ENCODE assay signal across 8 cellular contexts in genomic region chr10:29658984-29659769, GRCh38. TPM values are rescaled to one million over a fixed set of nuclear protein-coding genes. Genes with fewer than 3 reads are reported as not detected.
DNase-seq lines count a peak whose midpoint lies in the region; ATAC-seq and TF ChIP-seq lines count a peak whose summit lies in the region.

No MANE protein-coding gene starts in this region.

- peak; percentile 98 for ATAC-seq in HG02973 (IDR thresholded peaks at IDR 0.05; ENCODE audit: unreplicated experiment)
- peak; percentile 71 to 96 for ATAC-seq in left cardiac atrium

- no peaks in the 10 kb centered on the region for H3K9me3 ChIP-seq in smooth muscle cell (replicated peaks; ENCODE audit: low read depth)

- H2AFZ ChIP-seq in smooth muscle cell (ENCODE audit: low read depth): no peak overlapping the region

- H3K4me1 ChIP-seq in smooth muscle cell (ENCODE audit: low read depth): peaks cover 8% of the 10 kb centered on the region

- peak overlapping the region; percentile 98 for H3K27ac ChIP-seq in smooth muscle cell (ENCODE audit: low read depth)

- H3K4me2 ChIP-seq in smooth muscle cell: peak overlapping the region; percentile 73

- peak overlapping the region; percentile 0 for H3K4me3 ChIP-seq in smooth muscle cell

- DNase-seq in NCI-H510A treated with DMSO at 0.1 percent for 48 hours (lab: John Stamatoyannopoulos, UW): peak; percentile 4
- DNase-seq in NCI-H510A (lab: John Stamatoyannopoulos, UW): no peak
- peak; percentile 36 for DNase-seq in OCI-M1 (lab: John Stamatoyannopoulos, UW)
- DNase-seq in activated gamma-delta T cell treated with anti-CD3 and anti-CD28 coated beads, Interleukin-2, amount 50 U/mL, for 16 hours (ENCODE audit: low read depth): peak; percentile 57
- DNase-seq in left cardiac atrium: peak; percentile 62
- peak; percentile 30 for DNase-seq in smooth muscle cell (lab: John Stamatoyannopoulos, UW; ENCODE audit: unreplicated experiment)
- DNase-seq in nucleus accumbens (lab: John Stamatoyannopoulos, UW): no peak

- 9% methylated on average over 9 of the region's 9 CpGs for WGBS in smooth muscle cell (ENCODE audit: low lambda C conversion rate)

- H3F3A ChIP-seq in smooth muscle cell (ENCODE audit: low read depth): peaks cover 26% of the 10 kb centered on the region

- H3K9ac ChIP-seq in smooth muscle cell (ENCODE audit: low read depth): peak overlapping the region; percentile 88

- H3K79me2 ChIP-seq in smooth muscle cell (ENCODE audit: low read depth): peaks cover 8% of the 10 kb centered on the region

- intact Hi-C loops in left cardiac atrium (cut with DNase I): no loop called here

- TF ChIP-seq CTCF in smooth muscle cell (IDR thresholded peaks at IDR 0.05; ENCODE audit: borderline replicate concordance, insufficient read depth, poor library complexity, severe bottlenecking): peak; percentile 26

- H3K36me3 ChIP-seq in smooth muscle cell (ENCODE audit: low read depth): no peaks in the 10 kb centered on the region

- H4K20me1 ChIP-seq in smooth muscle cell (ENCODE audit: low read depth): no peaks in the 10 kb centered on the region

- H3K27me3 ChIP-seq in smooth muscle cell (ENCODE audit: low read depth): no peaks in the 10 kb centered on the region

RNA-seq across cellular contexts. Expression of gene SVIL, which starts 24.4 kb away (rescaled TPM):
- total RNA-seq in left cardiac atrium: 100 to 1,000 TPM; 203 to 250 TPM
- total RNA-seq in smooth muscle cell: 28.5 and 32.5 TPM in 2 replicates
- 33.0 and 59.4 TPM in 2 replicates for polyA plus RNA-seq in smooth muscle cell

Comparison
In these comparisons a context has a peak if more than half of its experiments do, and no peak if none do; other contexts are left out.
1. DNase-seq: peak in NCI-H510A treated with DMSO at 0.1 percent for 48 hours (single experiment), OCI-M1 (single experiment), activated gamma-delta T cell treated with anti-CD3 and anti-CD28 coated beads, Interleukin-2, amount 50 U/mL, for 16 hours (single experiment), left cardiac atrium (single experiment) and smooth muscle cell (single experiment); none in NCI-H510A (single experiment) and nucleus accumbens (0 of 56).